25 cellular contexts compared by ENCODE assay signal in genomic region chr15:89756897-89757296, GRCh38. TPM values are rescaled to one million over a fixed set of nuclear protein-coding genes. Genes with fewer than 3 reads are reported as not detected.
DNase-seq lines count a peak whose midpoint lies in the region; ATAC-seq and TF ChIP-seq lines count a peak whose summit lies in the region.
"Had no signal": no experiment of that assay in that cellular context is flagged by ENCODE, and none has a peak within 500 bp of the region (broad histone marks: within the 10 kb centered on the region; RNA-seq: fewer than 3 reads in every experiment).

No MANE protein-coding gene starts in this region.

- TF ChIP-seq CTCF in 22Rv1 (IDR thresholded peaks at IDR 0.05): no peak
- TF ChIP-seq CTCF in VCaP (conservative IDR thresholded peaks at IDR 0.05): no peak
- no peak for TF ChIP-seq CTCF in liver (IDR thresholded peaks at IDR 0.05; ENCODE audit: low read depth, low read length, missing input control)

- H3K4me3 ChIP-seq in liver (ENCODE audit: low read depth in 1 of 3, low read length in 3 of 3): no peak overlapping the region
- H3K4me3 ChIP-seq: BLaER1, MG63, Peyer's patch, SJCRH30 had no signal

- no peaks in the 10 kb centered on the region for H3K36me3 ChIP-seq in liver (ENCODE audit: control insufficient read depth in 4 of 4, insufficient read depth in 3 of 4, low read depth in 1 of 4, low read length in 3 of 4)
- H3K36me3 ChIP-seq: BLaER1, MG63, Peyer's patch, SJCRH30 had no signal

- H3K4me1 ChIP-seq in liver (ENCODE audit: control insufficient read depth in 4 of 4, insufficient read depth in 4 of 4, low read length in 3 of 4): peaks cover 7 to 14% (median 12%) of the 10 kb centered on the region in 4 donors
- H3K4me1 ChIP-seq: SJCRH30 had no signal

- H3K27ac ChIP-seq in 22Rv1: peak overlapping the region; percentile 90
- peak overlapping the region; percentile 100 for H3K27ac ChIP-seq in VCaP
- H3K27ac ChIP-seq in liver (ENCODE audit: low read depth in 1 of 2, low read length in 2 of 2): no peak overlapping the region
- H3K27ac ChIP-seq: BLaER1, Peyer's patch, SJCRH30 had no signal

- DNase-seq in HuH-7 (ENCODE audit: low spot score) (peak; percentile 62), CD1c-positive myeloid dendritic cell (ENCODE audit: extremely low spot score) (no peak), NCI-H1092 (lab: John Stamatoyannopoulos, UW) (no peak)
- no peak for DNase-seq in activated naive CD4-positive, alpha-beta T cell (lab: John Stamatoyannopoulos, UW)
- DNase-seq: CD4-positive, alpha-beta memory T cell; COR-L47; GOT3; Kasumi-1; MG63; NCI-H1417; NCI-H1694 treated with DMSO at 0.1 percent for 48 hours; NCI-H2081; NCI-H226; NCI-H510A; NCI-H69; Peyer's patch; SJCRH30; T-cell had no signal

- H3K9ac ChIP-seq in liver (ENCODE audit: low read depth in 1 of 2, low read length in 2 of 2): no peak overlapping the region
- H3K9ac ChIP-seq: BLaER1 had no signal

- TF ChIP-seq RAD21 in liver (IDR thresholded peaks at IDR 0.05): no peak

- WGBS in liver: 38% methylated on average over 7 of the region's 7 CpGs

- no peaks in the 10 kb centered on the region for H3K27me3 ChIP-seq in liver (ENCODE audit: control insufficient read depth in 4 of 4, insufficient read depth in 4 of 4, low read length in 3 of 4)
- H3K27me3 ChIP-seq: BLaER1, MG63, Peyer's patch had no signal

- no peak for ATAC-seq in HG02970 (IDR thresholded peaks at IDR 0.05; ENCODE audit: low FRiP score, unreplicated experiment)
- ATAC-seq: T-cell had no signal

- H3K9me3 ChIP-seq in liver (ENCODE audit: control insufficient read depth in 4 of 4, low read length in 3 of 4): no peaks in the 10 kb centered on the region
- H3K9me3 ChIP-seq: BLaER1, MG63, Peyer's patch, SJCRH30 had no signal

TF ChIP-seq in liver, 16 proteins besides CTCF, POLR2A, EP300 and RAD21:
- TF ChIP-seq SP1 (IDR thresholded peaks at IDR 0.05) (no peak), HNF4G (IDR thresholded peaks at IDR 0.05) (no peak), FOXA1 (IDR thresholded peaks at IDR 0.05) (no peak), YY1 (IDR thresholded peaks at IDR 0.05) (peak; percentile 74), RXRA (IDR thresholded peaks at IDR 0.05) (peak in 1 of 2 donors; percentile 29), GABPA (IDR thresholded peaks at IDR 0.05 in 1 of 2, conservative IDR thresholded peaks at IDR 0.05 in 1 of 2) (no peak), NR2F2 (IDR thresholded peaks at IDR 0.05) (no peak), ZBTB33 (IDR thresholded peaks at IDR 0.05) (no peak), FOXA2 (IDR thresholded peaks at IDR 0.05) (peak; percentile 60), TAF1 (conservative IDR thresholded peaks at IDR 0.05) (no peak), EGR1 (IDR thresholded peaks at IDR 0.05; ENCODE audit: low read depth in 2 of 2) (no peak), HNF4A (conservative IDR thresholded peaks at IDR 0.05) (peak in 1 of 2 donors; percentile 28), JUND (IDR thresholded peaks at IDR 0.05) (no peak)
- TF ChIP-seq, protein P1, sequence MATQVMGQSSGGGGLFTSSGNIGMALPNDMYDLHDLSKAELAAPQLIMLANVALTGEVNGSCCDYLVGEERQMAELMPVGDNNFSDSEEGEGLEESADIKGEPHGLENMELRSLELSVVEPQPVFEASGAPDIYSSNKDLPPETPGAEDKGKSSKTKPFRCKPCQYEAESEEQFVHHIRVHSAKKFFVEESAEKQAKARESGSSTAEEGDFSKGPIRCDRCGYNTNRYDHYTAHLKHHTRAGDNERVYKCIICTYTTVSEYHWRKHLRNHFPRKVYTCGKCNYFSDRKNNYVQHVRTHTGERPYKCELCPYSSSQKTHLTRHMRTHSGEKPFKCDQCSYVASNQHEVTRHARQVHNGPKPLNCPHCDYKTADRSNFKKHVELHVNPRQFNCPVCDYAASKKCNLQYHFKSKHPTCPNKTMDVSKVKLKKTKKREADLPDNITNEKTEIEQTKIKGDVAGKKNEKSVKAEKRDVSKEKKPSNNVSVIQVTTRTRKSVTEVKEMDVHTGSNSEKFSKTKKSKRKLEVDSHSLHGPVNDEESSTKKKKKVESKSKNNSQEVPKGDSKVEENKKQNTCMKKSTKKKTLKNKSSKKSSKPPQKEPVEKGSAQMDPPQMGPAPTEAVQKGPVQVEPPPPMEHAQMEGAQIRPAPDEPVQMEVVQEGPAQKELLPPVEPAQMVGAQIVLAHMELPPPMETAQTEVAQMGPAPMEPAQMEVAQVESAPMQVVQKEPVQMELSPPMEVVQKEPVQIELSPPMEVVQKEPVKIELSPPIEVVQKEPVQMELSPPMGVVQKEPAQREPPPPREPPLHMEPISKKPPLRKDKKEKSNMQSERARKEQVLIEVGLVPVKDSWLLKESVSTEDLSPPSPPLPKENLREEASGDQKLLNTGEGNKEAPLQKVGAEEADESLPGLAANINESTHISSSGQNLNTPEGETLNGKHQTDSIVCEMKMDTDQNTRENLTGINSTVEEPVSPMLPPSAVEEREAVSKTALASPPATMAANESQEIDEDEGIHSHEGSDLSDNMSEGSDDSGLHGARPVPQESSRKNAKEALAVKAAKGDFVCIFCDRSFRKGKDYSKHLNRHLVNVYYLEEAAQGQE (IDR thresholded peaks at IDR 0.05): no peak
- TF ChIP-seq, protein P2, sequence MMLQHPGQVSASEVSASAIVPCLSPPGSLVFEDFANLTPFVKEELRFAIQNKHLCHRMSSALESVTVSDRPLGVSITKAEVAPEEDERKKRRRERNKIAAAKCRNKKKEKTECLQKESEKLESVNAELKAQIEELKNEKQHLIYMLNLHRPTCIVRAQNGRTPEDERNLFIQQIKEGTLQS (IDR thresholded peaks at IDR 0.05): no peak
- TF ChIP-seq, protein P3, sequence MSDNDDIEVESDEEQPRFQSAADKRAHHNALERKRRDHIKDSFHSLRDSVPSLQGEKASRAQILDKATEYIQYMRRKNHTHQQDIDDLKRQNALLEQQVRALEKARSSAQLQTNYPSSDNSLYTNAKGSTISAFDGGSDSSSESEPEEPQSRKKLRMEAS (IDR thresholded peaks at IDR 0.05): no peak
TF ChIP-seq in liver: peak in this region for 4.

RNA-seq across cellular contexts. Expression of gene MESP1, which starts 5.8 kb away (rescaled TPM):
- under 1 TPM; 0.14 to 0.50 TPM for total RNA-seq in liver
- 1 to 10 TPM; 1.2 to 1.8 TPM for polyA plus RNA-seq in liver
- total RNA-seq: SJCRH30 had no signal

RNA-seq across cellular contexts. Expression of gene MESP2, which starts 19.2 kb away (rescaled TPM):
- not detected for total RNA-seq in liver
- polyA plus RNA-seq in liver: under 1 TPM in 1 of 2 donors, not detected in 1; 0.03 TPM
- total RNA-seq: A172; CD4-positive, alpha-beta memory T cell; Peyer's patch; SJCRH30; T-cell; T-helper 2 cell treated with Interferon-gamma antibody and Interleukin-4, amounts not matched to agents 100 ng/mL and 5 ng/mL, for 36 hours had no signal
- polyA plus RNA-seq: CD4-positive, alpha-beta memory T cell had no signal

RNA-seq across cellular contexts. Expression of gene ANPEP, which starts 57.8 kb away (rescaled TPM):
- total RNA-seq in liver: 100 to 1,000 TPM in 1 of 2 donors, 10 to 100 TPM in 1; 88.8 to 182 TPM
- 100 to 1,000 TPM; 150 to 227 TPM for polyA plus RNA-seq in liver
- polyA plus RNA-seq: CD4-positive, alpha-beta memory T cell had no signal

Comparison
In these comparisons a context has a peak if more than half of its experiments do, and no peak if none do; other contexts are left out.
1. H3K27ac ChIP-seq: peak in 22Rv1 (single experiment) and VCaP (single experiment); none in liver (0 of 2).